ENCODE assay signal across 13 cellular contexts in the genomic region with DNA sequence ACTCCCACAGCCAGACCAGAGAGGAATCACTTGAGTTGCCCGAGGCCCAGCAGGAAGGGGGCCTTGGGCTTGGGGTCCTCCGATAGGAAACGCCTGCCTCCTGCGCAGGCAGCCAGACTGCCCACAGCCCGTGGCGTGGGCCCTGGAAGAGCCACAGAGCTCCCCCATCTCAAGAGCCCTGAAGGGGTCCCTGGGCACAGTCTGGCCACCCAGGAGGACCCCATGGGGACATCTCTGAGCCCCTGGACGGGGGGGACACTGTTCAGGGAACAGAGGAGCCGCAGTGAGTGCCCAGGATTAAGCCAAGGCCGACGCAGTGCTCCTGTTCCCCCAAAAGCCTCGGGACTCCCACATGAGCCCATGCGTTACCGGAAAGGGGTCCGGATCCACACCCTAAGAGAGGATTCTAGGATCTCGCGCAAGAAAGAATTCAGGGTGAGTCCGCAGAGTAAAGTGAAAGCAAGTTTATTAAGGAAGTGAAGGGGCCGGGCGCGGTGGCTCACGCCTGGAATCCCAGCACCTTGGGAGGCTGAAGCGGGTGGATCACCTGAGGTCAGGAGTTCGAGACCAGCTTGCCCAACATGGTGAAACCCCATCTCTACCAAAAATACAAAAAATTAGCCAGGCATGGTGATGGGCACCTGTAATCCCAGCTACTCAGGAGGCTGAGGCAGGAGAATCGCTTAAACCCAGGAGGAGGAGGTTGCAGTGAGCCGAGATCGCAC. TPM values are rescaled to one million over a fixed set of nuclear protein-coding genes. Genes with fewer than 3 reads are reported as not detected.
DNase-seq lines count a peak whose midpoint lies in the region; TF ChIP-seq lines count a peak whose summit lies in the region.
"Had no signal": no experiment of that assay in that cellular context is flagged by ENCODE, and none has a peak within 500 bp of the region (broad histone marks: within the 10 kb centered on the region; RNA-seq: fewer than 3 reads in every experiment).

No MANE protein-coding gene starts in this region.

- H3K4me1 ChIP-seq in breast epithelium, result no peaks in the 10 kb centered on the region
- H3K4me1 ChIP-seq in trophoblast cell (ENCODE audit: control insufficient read depth in 1 of 2, insufficient read depth in 2 of 2, low read length in 2 of 2), result peaks cover 6 to 7% of the 10 kb centered on the region in 2 experiments
- H3K4me1 ChIP-seq in tibial artery, result peaks cover 0 to 26% (median 6%) of the 10 kb centered on the region in 4 donors

- H3K14ac ChIP-seq in trophoblast cell (ENCODE audit: low read length), result no peak overlapping the region

- H3K23ac ChIP-seq in trophoblast cell (ENCODE audit: low read length), result no peak overlapping the region

- peaks cover 2% of the 10 kb centered on the region for H3K79me1 ChIP-seq in trophoblast cell (ENCODE audit: low read length)

- no peak overlapping the region for H2BK12ac ChIP-seq in trophoblast cell (ENCODE audit: low read length)

- CTCF ChIA-PET in activated CD4-positive, alpha-beta T cell treated with anti-CD3 and anti-CD28 coated beads, Interleukin-2, amount 10 ng/mL, durations not matched to agents 7 days and 5 days (lab: Charles Lee), result interaction anchor here (1.7 to 2.4 kb wide), 3 partner anchors 8 to 22 kb away, joined by 4 to 7 read pairs (median 6); no protein-coding TSS in a partner anchor

- no peak overlapping the region for H2AFZ ChIP-seq in trophoblast cell (ENCODE audit: insufficient read depth, low read length, poor library complexity)

- no peaks in the 10 kb centered on the region for H3K9me3 Mint-ChIP-seq in activated CD4-positive, alpha-beta T cell treated with anti-CD3 and anti-CD28 coated beads, Interleukin-2, amount 10 ng/mL, durations not matched to agents 7 days and 5 days

- no peaks in the 10 kb centered on the region for H3K27me3 Mint-ChIP-seq in activated CD4-positive, alpha-beta T cell treated with anti-CD3 and anti-CD28 coated beads, Interleukin-2, amount 10 ng/mL, durations not matched to agents 7 days and 5 days

- H3K36me3 Mint-ChIP-seq in activated CD4-positive, alpha-beta T cell treated with anti-CD3 and anti-CD28 coated beads, Interleukin-2, amount 10 ng/mL, durations not matched to agents 7 days and 5 days (ENCODE audit: low read depth), result peaks cover 3% of the 10 kb centered on the region

- peak overlapping the region; percentile 99 for H3K27ac Mint-ChIP-seq in activated CD4-positive, alpha-beta T cell treated with anti-CD3 and anti-CD28 coated beads, Interleukin-2, amount 10 ng/mL, durations not matched to agents 7 days and 5 days

- H2AK5ac ChIP-seq in trophoblast cell (ENCODE audit: low read length), result no peak overlapping the region

- H4K8ac ChIP-seq in trophoblast cell (ENCODE audit: low read depth, low read length), result no peak overlapping the region

- peak overlapping the region; percentile 37 for H3K27ac ChIP-seq in KOPT-K1 (ENCODE audit: low read depth, low read length, poor library complexity, severe bottlenecking)
- H3K27ac ChIP-seq in breast epithelium, result peak overlapping the region; percentile 12 to 40
- no peak overlapping the region for H3K27ac ChIP-seq in trophoblast cell (ENCODE audit: low read depth, low read length)
- H3K27ac ChIP-seq in tibial artery, result no peak overlapping the region
- H3K27ac ChIP-seq in coronary artery, result no peak overlapping the region
- H3K27ac ChIP-seq in WERI-Rb-1, result no peak overlapping the region

- H3K4me2 ChIP-seq in trophoblast cell (ENCODE audit: low read length), result no peak overlapping the region
- H3K4me2 ChIP-seq: KMS-11 had no signal

- H3K4ac ChIP-seq in trophoblast cell (ENCODE audit: low read depth, low read length), result no peak overlapping the region

- H3K36me3 ChIP-seq in KOPT-K1 (ENCODE audit: insufficient read depth, low read length) (no peaks in the 10 kb centered on the region), breast epithelium (no peaks in the 10 kb centered on the region), trophoblast cell (ENCODE audit: control insufficient read depth in 1 of 2, insufficient read depth in 2 of 2, low read length in 2 of 2) (no peaks in the 10 kb centered on the region), tibial artery (no peaks in the 10 kb centered on the region), WERI-Rb-1 (no peaks in the 10 kb centered on the region)

- H2BK120ac ChIP-seq in trophoblast cell (ENCODE audit: insufficient read depth, low read length, poor library complexity), result no peak overlapping the region

- no peak overlapping the region for H3K4me3 Mint-ChIP-seq in activated CD4-positive, alpha-beta T cell treated with anti-CD3 and anti-CD28 coated beads, Interleukin-2, amount 10 ng/mL, durations not matched to agents 7 days and 5 days

- POLR2A ChIA-PET in activated CD4-positive, alpha-beta T cell treated with anti-CD3 and anti-CD28 coated beads, Interleukin-2, amount 10 ng/mL, durations not matched to agents 7 days and 5 days (lab: Charles Lee), result no interaction called here

- TF ChIP-seq CTCF in breast epithelium (IDR thresholded peaks at IDR 0.05) (no peak), tibial artery (IDR thresholded peaks at IDR 0.05) (no peak), coronary artery (IDR thresholded peaks at IDR 0.05) (no peak), WERI-Rb-1 (IDR thresholded peaks at IDR 0.05; ENCODE audit: low read depth, low read length) (no peak)

- no peak overlapping the region for H4K91ac ChIP-seq in trophoblast cell (ENCODE audit: low read depth, low read length)

- TF ChIP-seq POLR2A in breast epithelium (IDR thresholded peaks at IDR 0.05), result no peak

- H3K4me3 ChIP-seq in breast epithelium (no peak overlapping the region), trophoblast cell (ENCODE audit: low read depth, low read length) (no peak overlapping the region), tibial artery (no peak overlapping the region), coronary artery (no peak overlapping the region), WERI-Rb-1 (ENCODE audit: low read depth, low read length) (no peak overlapping the region)

- intact Hi-C loops in breast epithelium (cut with DNase I; ENCODE audit: low total_unique reads) (no loop called here), tibial artery (cut with DNase I; ENCODE audit: low total_unique reads) (no loop called here)

- peaks cover 76% of the 10 kb centered on the region for H3K4me1 Mint-ChIP-seq in activated CD4-positive, alpha-beta T cell treated with anti-CD3 and anti-CD28 coated beads, Interleukin-2, amount 10 ng/mL, durations not matched to agents 7 days and 5 days

- WGBS in trophoblast cell (ENCODE audit: extremely low coverage, insufficient coverage, insufficient read length), result no CpG with 5 or more reads among the region's 26 CpGs

- H3K9me3 ChIP-seq in KOPT-K1 (ENCODE audit: insufficient read depth, low read length, poor library complexity, severe bottlenecking) (no peaks in the 10 kb centered on the region), breast epithelium (no peaks in the 10 kb centered on the region), trophoblast cell (ENCODE audit: insufficient read depth, low read depth, low read length) (peaks cover 2% of the 10 kb centered on the region), tibial artery (no peaks in the 10 kb centered on the region), WERI-Rb-1 (ENCODE audit: severe bottlenecking) (no peaks in the 10 kb centered on the region)

- no peak overlapping the region for H2BK5ac ChIP-seq in trophoblast cell (ENCODE audit: low read depth, low read length, poor library complexity)

- no peak overlapping the region for H3K9ac ChIP-seq in trophoblast cell (ENCODE audit: low read length)

- no peak overlapping the region for H3K18ac ChIP-seq in trophoblast cell (ENCODE audit: low read length)

- no peaks in the 10 kb centered on the region for H3K27me3 ChIP-seq in breast epithelium
- H3K27me3 ChIP-seq in trophoblast cell (ENCODE audit: insufficient read depth, low read length), result no peaks in the 10 kb centered on the region
- H3K27me3 ChIP-seq in tibial artery, result no peaks in the 10 kb centered on the region
- no peaks in the 10 kb centered on the region for H3K27me3 ChIP-seq in WERI-Rb-1 (ENCODE audit: insufficient read depth, low read depth, severe bottlenecking)

- H4K12ac ChIP-seq in trophoblast cell (ENCODE audit: low read depth, low read length), result peak overlapping the region; percentile 59

- DNase-seq in activated CD4-positive, alpha-beta T cell treated with anti-CD3 and anti-CD28 coated beads, Interleukin-2, amount 10 ng/mL, durations not matched to agents 7 days and 5 days, result no peak
- DNase-seq in activated CD4-positive, alpha-beta T cell treated with anti-CD3 and anti-CD28 coated beads, Interleukin-2, amount 50 U/mL, for 1 hour, result no peak
- DNase-seq in breast epithelium (ENCODE audit: low spot score in 2 of 2) (no peak), trophoblast cell (no peak), tibial artery (no peak), coronary artery (ENCODE audit: low spot score) (no peak), WERI-Rb-1 (no peak)
- DNase-seq: cortex of kidney, NCI-H1417 treated with DMSO at 0.1 percent for 48 hours, substantia nigra, T1000 had no signal

- no peaks in the 10 kb centered on the region for H3K79me2 ChIP-seq in trophoblast cell (ENCODE audit: control insufficient read depth, insufficient read depth, low read length, poor library complexity)

RNA-seq across cellular contexts. Expression of gene LBR, which starts 38.1 kb away (rescaled TPM):
- total RNA-seq in activated CD4-positive, alpha-beta T cell treated with anti-CD3 and anti-CD28 coated beads, Interleukin-2, amount 10 ng/mL, durations not matched to agents 7 days and 5 days, result 100 to 1,000 TPM; 239 to 296 TPM
- 10 to 100 TPM; 20.3 to 36.1 (median 29.6) TPM for total RNA-seq in breast epithelium
- polyA plus RNA-seq in trophoblast cell (2013), result 46.6 and 47.2 TPM in 2 replicates

Comparison
In these comparisons a context has a peak if more than half of its experiments do, and no peak if none do; other contexts are left out.
1. H3K27ac ChIP-seq: peak in KOPT-K1 (single experiment) and breast epithelium (2 of 2); none in trophoblast cell (single experiment), tibial artery (0 of 2), coronary artery (0 of 2) and WERI-Rb-1 (single experiment).
2. RNA of gene LBR, which starts 38.1 kb away (total RNA-seq): 239 to 296 TPM in activated CD4-positive, alpha-beta T cell treated with anti-CD3 and anti-CD28 coated beads, Interleukin-2, amount 10 ng/mL, durations not matched to agents 7 days and 5 days; 20.3 to 36.1 TPM in breast epithelium; every median in the first group is over 4 times any median in the second.